2 cellular contexts compared by ENCODE assay signal in the genomic region with DNA sequence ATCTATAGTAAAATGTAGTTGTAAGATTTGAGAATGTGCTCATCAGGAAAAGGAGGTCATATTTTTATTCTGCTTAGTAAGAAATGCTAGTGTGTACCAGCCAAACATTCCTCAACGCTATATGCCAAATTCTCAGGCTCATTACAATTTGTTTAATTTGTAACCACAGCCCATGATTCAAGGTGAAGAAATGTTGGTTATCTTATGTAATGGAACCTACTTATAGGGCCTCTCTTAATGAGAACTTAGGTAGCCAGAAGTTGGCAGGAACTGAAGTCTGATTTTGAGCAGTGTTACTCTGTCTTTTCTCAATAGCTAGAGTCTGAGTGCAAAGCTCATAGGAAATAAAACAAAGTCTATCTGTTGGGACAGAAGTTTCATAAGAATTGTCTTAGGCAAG.
TF ChIP-seq lines count a peak whose summit lies in the region.

No MANE protein-coding gene starts in this region.

TF ChIP-seq in SK-N-SH, 30 proteins besides CTCF, POLR2A, EP300 and RAD21 (continued from another document):
- TF ChIP-seq, protein P1, sequence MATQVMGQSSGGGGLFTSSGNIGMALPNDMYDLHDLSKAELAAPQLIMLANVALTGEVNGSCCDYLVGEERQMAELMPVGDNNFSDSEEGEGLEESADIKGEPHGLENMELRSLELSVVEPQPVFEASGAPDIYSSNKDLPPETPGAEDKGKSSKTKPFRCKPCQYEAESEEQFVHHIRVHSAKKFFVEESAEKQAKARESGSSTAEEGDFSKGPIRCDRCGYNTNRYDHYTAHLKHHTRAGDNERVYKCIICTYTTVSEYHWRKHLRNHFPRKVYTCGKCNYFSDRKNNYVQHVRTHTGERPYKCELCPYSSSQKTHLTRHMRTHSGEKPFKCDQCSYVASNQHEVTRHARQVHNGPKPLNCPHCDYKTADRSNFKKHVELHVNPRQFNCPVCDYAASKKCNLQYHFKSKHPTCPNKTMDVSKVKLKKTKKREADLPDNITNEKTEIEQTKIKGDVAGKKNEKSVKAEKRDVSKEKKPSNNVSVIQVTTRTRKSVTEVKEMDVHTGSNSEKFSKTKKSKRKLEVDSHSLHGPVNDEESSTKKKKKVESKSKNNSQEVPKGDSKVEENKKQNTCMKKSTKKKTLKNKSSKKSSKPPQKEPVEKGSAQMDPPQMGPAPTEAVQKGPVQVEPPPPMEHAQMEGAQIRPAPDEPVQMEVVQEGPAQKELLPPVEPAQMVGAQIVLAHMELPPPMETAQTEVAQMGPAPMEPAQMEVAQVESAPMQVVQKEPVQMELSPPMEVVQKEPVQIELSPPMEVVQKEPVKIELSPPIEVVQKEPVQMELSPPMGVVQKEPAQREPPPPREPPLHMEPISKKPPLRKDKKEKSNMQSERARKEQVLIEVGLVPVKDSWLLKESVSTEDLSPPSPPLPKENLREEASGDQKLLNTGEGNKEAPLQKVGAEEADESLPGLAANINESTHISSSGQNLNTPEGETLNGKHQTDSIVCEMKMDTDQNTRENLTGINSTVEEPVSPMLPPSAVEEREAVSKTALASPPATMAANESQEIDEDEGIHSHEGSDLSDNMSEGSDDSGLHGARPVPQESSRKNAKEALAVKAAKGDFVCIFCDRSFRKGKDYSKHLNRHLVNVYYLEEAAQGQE (IDR thresholded peaks at IDR 0.05; ENCODE audit: low read depth, low read length): no peak
TF ChIP-seq in SK-N-SH: peak in this region for 0.

TF ChIP-seq in SK-N-SH treated with all-trans-retinoic acid at 6 μM for 48 hours, 23 proteins besides CTCF, POLR2A, EP300 and RAD21 (continued from another document):
- TF ChIP-seq, protein P2, sequence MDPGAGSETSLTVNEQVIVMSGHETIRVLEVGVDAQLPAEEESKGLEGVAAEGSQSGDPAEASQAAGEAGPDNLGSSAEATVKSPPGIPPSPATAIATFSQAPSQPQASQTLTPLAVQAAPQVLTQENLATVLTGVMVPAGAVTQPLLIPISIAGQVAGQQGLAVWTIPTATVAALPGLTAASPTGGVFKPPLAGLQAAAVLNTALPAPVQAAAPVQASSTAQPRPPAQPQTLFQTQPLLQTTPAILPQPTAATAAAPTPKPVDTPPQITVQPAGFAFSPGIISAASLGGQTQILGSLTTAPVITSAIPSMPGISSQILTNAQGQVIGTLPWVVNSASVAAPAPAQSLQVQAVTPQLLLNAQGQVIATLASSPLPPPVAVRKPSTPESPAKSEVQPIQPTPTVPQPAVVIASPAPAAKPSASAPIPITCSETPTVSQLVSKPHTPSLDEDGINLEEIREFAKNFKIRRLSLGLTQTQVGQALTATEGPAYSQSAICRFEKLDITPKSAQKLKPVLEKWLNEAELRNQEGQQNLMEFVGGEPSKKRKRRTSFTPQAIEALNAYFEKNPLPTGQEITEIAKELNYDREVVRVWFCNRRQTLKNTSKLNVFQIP (CRISPR knock-in tag; IDR thresholded peaks at IDR 0.05; ENCODE audit: borderline replicate concordance, low read depth): no peak
- TF ChIP-seq ZNF565 (CRISPR knock-in tag; conservative IDR thresholded peaks at IDR 0.05; ENCODE audit: low read depth): no peak
- no peak for TF ChIP-seq ZNF8 (CRISPR knock-in tag; IDR thresholded peaks at IDR 0.05)
- TF ChIP-seq ZC3H10 (CRISPR knock-in tag; IDR thresholded peaks at IDR 0.05): no peak
- no peak for TF ChIP-seq ZFP3 (CRISPR knock-in tag; IDR thresholded peaks at IDR 0.05)
- TF ChIP-seq TOX (CRISPR knock-in tag; IDR thresholded peaks at IDR 0.05; ENCODE audit: borderline replicate concordance): no peak
- TF ChIP-seq RARB (CRISPR knock-in tag; IDR thresholded peaks at IDR 0.05): no peak
- TF ChIP-seq SNAI2 (CRISPR knock-in tag; IDR thresholded peaks at IDR 0.05): no peak
- TF ChIP-seq, protein P3, sequence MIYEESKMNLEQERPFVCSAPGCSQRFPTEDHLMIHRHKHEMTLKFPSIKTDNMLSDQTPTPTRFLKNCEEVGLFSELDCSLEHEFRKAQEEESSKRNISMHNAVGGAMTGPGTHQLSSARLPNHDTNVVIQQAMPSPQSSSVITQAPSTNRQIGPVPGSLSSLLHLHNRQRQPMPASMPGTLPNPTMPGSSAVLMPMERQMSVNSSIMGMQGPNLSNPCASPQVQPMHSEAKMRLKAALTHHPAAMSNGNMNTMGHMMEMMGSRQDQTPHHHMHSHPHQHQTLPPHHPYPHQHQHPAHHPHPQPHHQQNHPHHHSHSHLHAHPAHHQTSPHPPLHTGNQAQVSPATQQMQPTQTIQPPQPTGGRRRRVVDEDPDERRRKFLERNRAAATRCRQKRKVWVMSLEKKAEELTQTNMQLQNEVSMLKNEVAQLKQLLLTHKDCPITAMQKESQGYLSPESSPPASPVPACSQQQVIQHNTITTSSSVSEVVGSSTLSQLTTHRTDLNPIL (CRISPR knock-in tag; IDR thresholded peaks at IDR 0.05; ENCODE audit: low read depth): no peak
- no peak for TF ChIP-seq PPARA (CRISPR knock-in tag; IDR thresholded peaks at IDR 0.05; ENCODE audit: borderline replicate concordance)
- no peak for TF ChIP-seq ZFP30 (CRISPR knock-in tag; IDR thresholded peaks at IDR 0.05)
